In genomic region chr5:141100243-141100805, GRCh38 we compare ENCODE assay signal across 8 cellular contexts. TPM values are rescaled to one million over a fixed set of nuclear protein-coding genes. Genes with fewer than 3 reads are reported as not detected.
A peak's percentile ranks its signal among the peaks of the same experiment; 100 is the strongest.
DNase-seq lines count a peak whose midpoint lies in the region; ATAC-seq, FAIRE-seq and TF ChIP-seq lines count a peak whose summit lies in the region.

TSS of gene PCDHB3 (plus strand) at chr5:141100473. CDS start at chr5:141100650, 177 bp downstream.

- H3K27ac ChIP-seq in astrocyte (ENCODE audit: low read depth, low read length) (no peak within 1 kb of the TSS), PC-3 (ENCODE audit: low read length) (no peak within 1 kb of the TSS)

- H3K4me3 ChIP-seq in astrocyte (ENCODE audit: insufficient read depth, low read depth, low read length) (no peak within 1 kb of the TSS), PC-3 (ENCODE audit: low read length) (no peak within 1 kb of the TSS)

- peaks cover 2% of the 10 kb centered on the region for H3K4me1 Mint-ChIP-seq in astrocyte (ENCODE audit: low read depth, unreplicated experiment)
- no peaks in the 10 kb centered on the region for H3K4me1 Mint-ChIP-seq in T-helper 2 cell treated with Interferon-gamma antibody and Interleukin-4, amounts not matched to agents 5 μg/mL and 100 μg/mL, for 36 hours (ENCODE audit: low read depth)

- H3F3A ChIP-seq in PC-3 (ENCODE audit: low read length, unreplicated experiment), result no peaks in the 10 kb centered on the region

- peak; percentile 16 for TF ChIP-seq CTCF in astrocyte (IDR thresholded peaks at IDR 0.05; ENCODE audit: insufficient read depth, low read depth, low read length)
- TF ChIP-seq CTCF in PC-3 (conservative IDR thresholded peaks at IDR 0.05; ENCODE audit: low read depth, low read length), result no peak

- peaks cover 26% of the 10 kb centered on the region for H3K9me3 Mint-ChIP-seq in astrocyte (ENCODE audit: unreplicated experiment)
- peaks cover 32% of the 10 kb centered on the region for H3K9me3 Mint-ChIP-seq in T-helper 2 cell treated with Interferon-gamma antibody and Interleukin-4, amounts not matched to agents 5 μg/mL and 100 μg/mL, for 36 hours

- no peak within 1 kb of the TSS for H3K9ac ChIP-seq in astrocyte (ENCODE audit: low read length)
- H3K9ac ChIP-seq in PC-3 (ENCODE audit: low read length), result no peak within 1 kb of the TSS

- no peak within 1 kb of the TSS for H3K4me3 Mint-ChIP-seq in astrocyte (ENCODE audit: unreplicated experiment)
- H3K4me3 Mint-ChIP-seq in T-helper 2 cell treated with Interferon-gamma antibody and Interleukin-4, amounts not matched to agents 5 μg/mL and 100 μg/mL, for 36 hours, result no peak within 1 kb of the TSS

- H3K79me2 ChIP-seq in astrocyte (ENCODE audit: insufficient read depth, low read length) (no peaks in the 10 kb centered on the region), PC-3 (ENCODE audit: low read length) (0 out of 2 replicates have a peak, but pooled peaks cover 5% of the 10 kb centered on the region)

- H3K9me3 ChIP-seq in astrocyte (ENCODE audit: insufficient read depth, low read depth, low read length) (peaks cover 14% of the 10 kb centered on the region), PC-3 (ENCODE audit: low read length) (0 out of 2 replicates have a peak, but pooled peaks cover 4% of the 10 kb centered on the region)

- H3K27me3 ChIP-seq in astrocyte (ENCODE audit: insufficient read depth, low read length) (no peaks in the 10 kb centered on the region), PC-3 (ENCODE audit: low read length) (no peaks in the 10 kb centered on the region)

- H2AFZ ChIP-seq in astrocyte (ENCODE audit: low read depth, low read length) (no peak within 1 kb of the TSS), PC-3 (ENCODE audit: low read length) (no peak within 1 kb of the TSS)

- peaks cover 42% of the 10 kb centered on the region for H3K36me3 Mint-ChIP-seq in astrocyte (ENCODE audit: low read depth, unreplicated experiment)
- no peaks in the 10 kb centered on the region for H3K36me3 Mint-ChIP-seq in T-helper 2 cell treated with Interferon-gamma antibody and Interleukin-4, amounts not matched to agents 5 μg/mL and 100 μg/mL, for 36 hours (ENCODE audit: low read depth)

- H3K4me1 ChIP-seq in astrocyte (ENCODE audit: insufficient read depth, low read length) (no peaks in the 10 kb centered on the region), PC-3 (ENCODE audit: insufficient read depth, low read length) (no peaks in the 10 kb centered on the region)

- no TSS peak for BruUV-seq in PC-3 (replicated peaks; lab: Mats Ljungman, UMichigan)

- H3K27ac Mint-ChIP-seq in astrocyte (ENCODE audit: unreplicated experiment), result no peak within 1 kb of the TSS
- no peak within 1 kb of the TSS for H3K27ac Mint-ChIP-seq in T-helper 2 cell treated with Interferon-gamma antibody and Interleukin-4, amounts not matched to agents 5 μg/mL and 100 μg/mL, for 36 hours

- no peaks in the 10 kb centered on the region for H3K27me3 Mint-ChIP-seq in astrocyte (ENCODE audit: low read depth, unreplicated experiment)
- no peaks in the 10 kb centered on the region for H3K27me3 Mint-ChIP-seq in T-helper 2 cell treated with Interferon-gamma antibody and Interleukin-4, amounts not matched to agents 5 μg/mL and 100 μg/mL, for 36 hours (ENCODE audit: low read depth)

- CTCF ChIA-PET in PC-3 (lab: Charles Lee), result no interaction called here

- intact Hi-C loops in PC-3 (cut with micrococcal nuclease), result no loop called here

- FAIRE-seq in astrocyte (lab: Jason Lieb, UNC) (no peak), urothelium cell line (lab: Jason Lieb, UNC) (no peak)

- POLR2A ChIA-PET in PC-3 (lab: Charles Lee; ENCODE audit: unreplicated experiment), result no interaction called here

- DNase-seq in DMS153 treated with DMSO at 0.1 percent for 48 hours (lab: John Stamatoyannopoulos, UW; ENCODE audit: unreplicated experiment), result peak; percentile 45
- peak; percentile 25 for DNase-seq in LoVo (ENCODE audit: low spot score)
- DNase-seq in astrocyte (ENCODE audit: low read depth), result peak; percentile 3
- DNase-seq in kidney tubule cell (ENCODE audit: low spot score), result peak; percentile 70
- DNase-seq in urothelium cell line (ENCODE audit: low spot score), result peak; percentile 9
- no peak for DNase-seq in T-helper 2 cell treated with Interferon-gamma antibody and Interleukin-4, amounts not matched to agents 5 μg/mL and 100 μg/mL, for 36 hours (ENCODE audit: low spot score)
- DNase-seq in PC-3, result no peak

- H3K9me2 ChIP-seq in PC-3 (replicated peaks; ENCODE audit: low read length), result no peaks in the 10 kb centered on the region

- H3K4me2 ChIP-seq in astrocyte (ENCODE audit: low read length) (no peak within 1 kb of the TSS), PC-3 (ENCODE audit: low read length) (no peak within 1 kb of the TSS)

- TF ChIP-seq POLR2A in GM18505 (IDR thresholded peaks at IDR 0.05; ENCODE audit: borderline replicate concordance, extremely low read depth, insufficient read depth, insufficient read length), result no peak

- ATAC-seq in PC-3, result no peak
- no peak for ATAC-seq in GM18505 (IDR thresholded peaks at IDR 0.05; ENCODE audit: unreplicated experiment)

- H4K20me1 ChIP-seq in astrocyte (ENCODE audit: insufficient read depth, low read length), result no peaks in the 10 kb centered on the region
- no peaks in the 10 kb centered on the region for H4K20me1 ChIP-seq in PC-3 (ENCODE audit: low read length)

- H3K36me3 ChIP-seq in astrocyte (ENCODE audit: insufficient read depth, low read length) (no peaks in the 10 kb centered on the region), PC-3 (ENCODE audit: low read depth, low read length) (peaks cover 3% of the 10 kb centered on the region; the same call in 1 of the 2 replicates)

RNA-seq across cellular contexts. Expression of gene PCDHB3, which starts in this region (rescaled TPM):
- 3.6 and 3.9 TPM in 2 replicates for total RNA-seq in astrocyte
- 0.36 and 0.58 TPM in 2 replicates for total RNA-seq in PC-3 (2014; rRNA removed)

Comparison
In these comparisons a context has a peak if more than half of its experiments do, and no peak if none do; other contexts are left out.
1. DNase-seq: peak in DMS153 treated with DMSO at 0.1 percent for 48 hours (single experiment), LoVo (single experiment), astrocyte (single experiment), kidney tubule cell (single experiment) and urothelium cell line (single experiment); none in T-helper 2 cell treated with Interferon-gamma antibody and Interleukin-4, amounts not matched to agents 5 μg/mL and 100 μg/mL, for 36 hours (single experiment) and PC-3 (single experiment).